ENCODE assay signal across 8 cellular contexts in genomic region chr2:38602136-38602731, GRCh38. TPM values are rescaled to one million over a fixed set of nuclear protein-coding genes. Genes with fewer than 3 reads are reported as not detected.
A peak's percentile ranks its signal among the peaks of the same experiment; 100 is the strongest.
DNase-seq lines count a peak whose midpoint lies in the region; TF ChIP-seq lines count a peak whose summit lies in the region.

No MANE protein-coding gene starts in this region.

- peak overlapping the region; percentile 98 for H3K18ac ChIP-seq in H9 (ENCODE audit: insufficient read length, low read depth, low read length)

- peak overlapping the region; percentile 91 for H3K4ac ChIP-seq in H9 (ENCODE audit: low read depth, low read length)

- H4K5ac ChIP-seq in H9 (ENCODE audit: insufficient read length, low read depth, low read length): no peak overlapping the region

- H3K4me1 ChIP-seq in DOHH2 (ENCODE audit: control insufficient read depth, low read length) (peaks cover 39% of the 10 kb centered on the region), H9 (ENCODE audit: insufficient read depth, low read length) (peaks cover 6% of the 10 kb centered on the region)

- TF ChIP-seq CTCF in DOHH2 (IDR thresholded peaks at IDR 0.05; ENCODE audit: low read depth, low read length, poor library complexity, severe bottlenecking): no peak
- TF ChIP-seq CTCF in H9 (conservative IDR thresholded peaks at IDR 0.05): no peak
- TF ChIP-seq CTCF in foreskin fibroblast (IDR thresholded peaks at IDR 0.05; ENCODE audit: low read depth, low read length): no peak

- H3K4me2 ChIP-seq in DOHH2 (ENCODE audit: low read length): peak overlapping the region; percentile 86
- H3K4me2 ChIP-seq in H9 (ENCODE audit: insufficient read depth, insufficient read length, low read length): peak overlapping the region; percentile 77

- H3K14ac ChIP-seq in H9 (ENCODE audit: insufficient read depth, low read length): peak overlapping the region; percentile 94

- DNase-seq in H9 (peak; percentile 48), NCI-H2227 (lab: John Stamatoyannopoulos, UW; ENCODE audit: unreplicated experiment) (peak; percentile 61), foreskin fibroblast (peak in 1 of 2 donors; percentile 51), occipital lobe (lab: John Stamatoyannopoulos, UW) (peak; percentile 56), HuH-7 (ENCODE audit: low spot score) (no peak), SHP77 (lab: John Stamatoyannopoulos, UW) (no peak)
- peak; percentile 81 for DNase-seq in activated effector memory CD4-positive, alpha-beta T cell treated with anti-CD3 and anti-CD28 coated beads, Interleukin-2, amount 50 U/mL, for 16 hours

- no peak overlapping the region for H2BK15ac ChIP-seq in H9 (ENCODE audit: low read depth, low read length)

- no peak overlapping the region for H2AK5ac ChIP-seq in H9 (ENCODE audit: insufficient read length, low read length)

- H3K9me3 Mint-ChIP-seq in H9: no peaks in the 10 kb centered on the region

- no peak overlapping the region for H3K56ac ChIP-seq in H9 (ENCODE audit: insufficient read length, low read depth, low read length)

- H3K23ac ChIP-seq in H9 (ENCODE audit: insufficient read length, low read depth, low read length): no peak overlapping the region

- H3K36me3 Mint-ChIP-seq in H9 (ENCODE audit: insufficient read depth in 1 of 3, low read depth in 3 of 3): 0 out of 7 replicates have a peak, but pooled peaks cover 0 to 5% (median 0%) of the 10 kb centered on the region in 3 experiments

- no CpG with 5 or more reads among the region's 74 CpGs for WGBS in H9 (ENCODE audit: extremely low coverage, insufficient read length, low lambda C conversion rate)

- H3K9me2 ChIP-seq in DOHH2 (replicated peaks; ENCODE audit: control insufficient read depth, low read length): no peaks in the 10 kb centered on the region

- H2BK5ac ChIP-seq in H9 (ENCODE audit: insufficient read length, low read length): no peak overlapping the region

- H3K27ac Mint-ChIP-seq in H9: peak overlapping the region; percentile 93 to 97 (median 95); a peak in 6 of 7 replicates

- H3K9me3 ChIP-seq in DOHH2 (ENCODE audit: control insufficient read depth, insufficient read depth, low read length) (no peaks in the 10 kb centered on the region), H9 (ENCODE audit: control insufficient read depth, low read depth, low read length) (no peaks in the 10 kb centered on the region)

- no peak overlapping the region for H2AFZ ChIP-seq in H9 (ENCODE audit: low read length)

- H3K9ac ChIP-seq in H9 (ENCODE audit: extremely low read depth, insufficient read length, low read length): peak overlapping the region; percentile 90

- H4K20me1 ChIP-seq in DOHH2 (ENCODE audit: control insufficient read depth, insufficient read depth, low read depth, low read length): peaks cover 9% of the 10 kb centered on the region; the same call in 1 of the 2 replicates
- H4K20me1 ChIP-seq in H9 (ENCODE audit: control insufficient read depth, insufficient read depth, insufficient read length): no peaks in the 10 kb centered on the region

- H3K79me2 ChIP-seq in DOHH2 (ENCODE audit: control insufficient read depth, low read length) (no peaks in the 10 kb centered on the region), H9 (ENCODE audit: insufficient read depth, low read length) (peaks cover 34% of the 10 kb centered on the region; the same call in 1 of the 2 replicates)

- H3K79me1 ChIP-seq in H9 (ENCODE audit: insufficient read depth, low read depth, low read length, poor library complexity, severe bottlenecking): no peaks in the 10 kb centered on the region

- H2BK12ac ChIP-seq in H9 (ENCODE audit: insufficient read length, low read depth, low read length): no peak overlapping the region

- peak overlapping the region; percentile 91 for H4K91ac ChIP-seq in H9 (ENCODE audit: insufficient read length, low read depth, low read length)

- H4K8ac ChIP-seq in H9 (replicated peaks; ENCODE audit: insufficient read length, low read depth, low read length): no peak overlapping the region

- H3K4me3 Mint-ChIP-seq in H9: peak overlapping the region; percentile 86 to 94

- H3K4me3 ChIP-seq in DOHH2 (ENCODE audit: low read length): peak overlapping the region; percentile 74
- peak overlapping the region; percentile 75 to 90 for H3K4me3 ChIP-seq in foreskin fibroblast (ENCODE audit: low read depth in 1 of 2, low read length in 2 of 2)

- no peak overlapping the region for H3T11ph ChIP-seq in H9 (ENCODE audit: low read length)

- no peak overlapping the region for H2BK20ac ChIP-seq in H9 (ENCODE audit: low read depth, low read length, poor library complexity, severe bottlenecking)

- peaks cover 89% of the 10 kb centered on the region for H3K27me3 ChIP-seq in DOHH2 (ENCODE audit: control insufficient read depth, low read length)
- H3K27me3 ChIP-seq in H9 (ENCODE audit: insufficient read depth, low read length): no peaks in the 10 kb centered on the region

- no peak overlapping the region for H2BK120ac ChIP-seq in H9 (ENCODE audit: low read depth, low read length, poor library complexity, severe bottlenecking)

- H3K23me2 ChIP-seq in H9 (ENCODE audit: insufficient read length, low read depth, low read length, poor library complexity, severe bottlenecking): peaks cover 11% of the 10 kb centered on the region

- no peak overlapping the region for H3K27ac ChIP-seq in DOHH2 (ENCODE audit: low read depth, low read length)
- H3K27ac ChIP-seq in H9 (ENCODE audit: insufficient read length, low read depth, low read length): peak overlapping the region; percentile 74

- H3K36me3 ChIP-seq in DOHH2 (ENCODE audit: control insufficient read depth, low read length): no peaks in the 10 kb centered on the region

- peaks cover 14% of the 10 kb centered on the region for H3F3A ChIP-seq in DOHH2 (ENCODE audit: control insufficient read depth, insufficient read depth)

- H3K27me3 Mint-ChIP-seq in H9 (ENCODE audit: low read depth): no peaks in the 10 kb centered on the region

- H3K4me1 Mint-ChIP-seq in H9: peaks cover 46 to 48% of the 10 kb centered on the region in 2 experiments

RNA-seq across cellular contexts. Expression of gene HNRNPLL, which starts 0.5 kb away (rescaled TPM):
- total RNA-seq in H9 (2021): 50.7 and 52.3 TPM in 2 replicates
- total RNA-seq in occipital lobe: 110 TPM

Comparison
In these comparisons a context has a peak if more than half of its experiments do, and no peak if none do; other contexts are left out.
1. DNase-seq: peak in H9 (single experiment), NCI-H2227 (single experiment), activated effector memory CD4-positive, alpha-beta T cell treated with anti-CD3 and anti-CD28 coated beads, Interleukin-2, amount 50 U/mL, for 16 hours (single experiment) and occipital lobe (single experiment); none in HuH-7 (single experiment) and SHP77 (0 of 2).